In the genomic region with DNA sequence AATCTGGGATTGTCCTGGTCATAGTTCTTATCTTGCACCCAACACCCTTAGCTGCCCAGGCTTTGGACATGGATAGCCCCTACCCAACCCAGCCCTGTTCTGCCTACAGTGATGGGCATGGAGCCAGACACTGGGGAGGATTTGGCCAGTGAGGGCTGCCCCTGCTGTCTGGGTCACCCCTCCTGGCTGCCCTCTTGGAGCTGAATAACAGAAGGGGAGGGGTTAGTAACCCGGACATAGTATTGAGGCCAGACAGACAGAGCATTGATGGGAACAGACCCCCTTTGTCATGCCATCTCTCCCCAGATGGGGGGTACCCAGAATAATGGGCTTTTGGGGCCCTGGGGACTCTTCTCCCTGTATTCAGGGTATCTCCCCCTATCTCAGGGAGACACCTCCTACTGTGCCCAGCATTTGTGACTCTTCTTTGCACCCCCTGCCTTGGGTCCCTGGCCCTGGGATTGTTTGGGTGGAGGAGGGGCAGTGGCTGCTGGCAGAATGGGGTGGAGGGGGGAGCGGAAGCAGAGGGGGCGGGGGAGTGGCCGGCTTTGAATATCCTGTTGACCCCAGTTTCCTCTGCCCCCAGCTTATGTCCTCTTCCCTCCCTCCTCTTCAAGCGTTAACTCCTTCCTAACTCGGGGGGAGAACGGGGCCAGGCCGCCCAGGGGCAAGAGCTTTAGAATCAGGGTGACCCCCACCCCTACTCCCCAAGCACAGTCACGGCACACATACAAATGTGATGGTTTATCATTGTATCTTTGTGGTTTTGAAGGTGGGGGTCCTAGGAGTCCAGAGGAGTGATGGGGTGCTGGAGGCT, we compare ENCODE assay signal across 9 cellular contexts. TPM values are rescaled to one million over a fixed set of nuclear protein-coding genes. Genes with fewer than 3 reads are reported as not detected.
DNase-seq lines count a peak whose midpoint lies in the region; ATAC-seq, FAIRE-seq and TF ChIP-seq lines count a peak whose summit lies in the region.
"Had no signal": no experiment of that assay in that cellular context is flagged by ENCODE, and none has a peak within 500 bp of the region (broad histone marks: within the 10 kb centered on the region; RNA-seq: fewer than 3 reads in every experiment).

No MANE protein-coding gene starts in this region.

- peak overlapping the region; percentile 35 to 99 (median 96) for H3K27ac ChIP-seq in heart left ventricle
- peak overlapping the region; percentile 40 for H3K27ac ChIP-seq in naive thymus-derived CD4-positive, alpha-beta T cell (ENCODE audit: low read depth, low read length)

- TF ChIP-seq CTCF in heart left ventricle (IDR thresholded peaks at IDR 0.05), result no peak
- no peak for TF ChIP-seq CTCF in endothelial cell (IDR thresholded peaks at IDR 0.05; ENCODE audit: unreplicated experiment)

- no peaks in the 10 kb centered on the region for H3K27me3 ChIP-seq in heart left ventricle
- H3K27me3 ChIP-seq in naive thymus-derived CD4-positive, alpha-beta T cell (ENCODE audit: control insufficient read depth in 2 of 2, insufficient read depth in 2 of 2, low read length in 2 of 2), result no peaks in the 10 kb centered on the region

- FAIRE-seq in urothelium cell line (lab: Jason Lieb, UNC), result peak; percentile 40

- peaks cover 25% of the 10 kb centered on the region for H3K36me3 Mint-ChIP-seq in endothelial cell (ENCODE audit: low read depth, unreplicated experiment)
- H3K36me3 Mint-ChIP-seq in naive thymus-derived CD4-positive, alpha-beta T cell, result peaks cover 4 to 23% (median 5%) of the 10 kb centered on the region in 5 donors

- POLR2A ChIA-PET in naive thymus-derived CD4-positive, alpha-beta T cell (lab: Charles Lee), result interaction anchor here (0.6 to 34.9 kb wide), 3 partner anchors 12 to 70 kb away, joined by 3 to 742 read pairs (median 3); partner anchors contain the start of gene RARA

- H3K4me1 ChIP-seq in heart left ventricle, result peaks cover 35 to 96% (median 72%) of the 10 kb centered on the region in 12 donors
- peaks cover 48 to 56% of the 10 kb centered on the region in 2 donors for H3K4me1 ChIP-seq in naive thymus-derived CD4-positive, alpha-beta T cell (ENCODE audit: control insufficient read depth in 2 of 2, insufficient read depth in 2 of 2, low read length in 2 of 2)

- intact Hi-C loops in heart left ventricle (cut with DNase I) (loop anchor here in 4 of 10 donors (2.0 kb wide), 2 partner anchors 37 to 39 kb away; partner anchors contain the start of gene RARA (in 3 of the 4)), Right ventricle myocardium inferior (cut with DNase I) (loop anchor here (2.0 to 10.0 kb wide), 3 partner anchors 17 to 243 kb away; partner anchors contain the start of gene NR1D1)
- intact Hi-C loops in naive thymus-derived CD4-positive, alpha-beta T cell (cut with micrococcal nuclease), result no loop called here

- peaks cover 24% of the 10 kb centered on the region for H3K27me3 Mint-ChIP-seq in endothelial cell (ENCODE audit: unreplicated experiment)
- H3K27me3 Mint-ChIP-seq in naive thymus-derived CD4-positive, alpha-beta T cell, result no peaks in the 10 kb centered on the region

- CTCF ChIA-PET in naive thymus-derived CD4-positive, alpha-beta T cell (lab: Charles Lee), result interaction anchor here (1.2 to 11.9 kb wide), 2 partner anchors 43 to 55 kb away, joined by 3 to 233 read pairs; no protein-coding TSS in a partner anchor

- H3K4me3 Mint-ChIP-seq in endothelial cell (ENCODE audit: unreplicated experiment), result peak overlapping the region; percentile 73
- peak overlapping the region in 5 of 10 donors; percentile 32 to 71 (median 44) for H3K4me3 Mint-ChIP-seq in naive thymus-derived CD4-positive, alpha-beta T cell

- ATAC-seq in heart left ventricle (no peak), Right ventricle myocardium inferior (no peak), GM19455 (IDR thresholded peaks at IDR 0.05; ENCODE audit: unreplicated experiment) (no peak), GM18861 (IDR thresholded peaks at IDR 0.05; ENCODE audit: unreplicated experiment) (no peak)
- ATAC-seq in naive thymus-derived CD4-positive, alpha-beta T cell, result no peak

- TF ChIP-seq POLR2A in heart left ventricle (IDR thresholded peaks at IDR 0.05), result no peak

- H3K4me3 ChIP-seq in heart left ventricle, result peak overlapping the region in 9 of 12 donors; percentile 7 to 97 (median 25)
- H3K4me3 ChIP-seq in naive thymus-derived CD4-positive, alpha-beta T cell (ENCODE audit: low read length), result no peak overlapping the region

- no peaks in the 10 kb centered on the region for H3K9me3 ChIP-seq in heart left ventricle
- no peaks in the 10 kb centered on the region for H3K9me3 ChIP-seq in naive thymus-derived CD4-positive, alpha-beta T cell (ENCODE audit: control insufficient read depth in 2 of 3, low read length in 3 of 3)

- 27 to 46% (median 30%) methylated on average over 7 to 9 of the region's 9 CpGs for WGBS in heart left ventricle, 4 donors

- H3K4me1 Mint-ChIP-seq in endothelial cell (ENCODE audit: unreplicated experiment), result peaks cover 67% of the 10 kb centered on the region
- peaks cover 30 to 79% (median 55%) of the 10 kb centered on the region in 7 donors for H3K4me1 Mint-ChIP-seq in naive thymus-derived CD4-positive, alpha-beta T cell

- H3K36me3 ChIP-seq in heart left ventricle, result peaks cover 0 to 43% (median 32%) of the 10 kb centered on the region in 9 donors
- peaks cover 2 to 38% (median 4%) of the 10 kb centered on the region in 3 experiments for H3K36me3 ChIP-seq in naive thymus-derived CD4-positive, alpha-beta T cell (ENCODE audit: control insufficient read depth in 2 of 3, insufficient read depth in 3 of 3, low read length in 3 of 3)

- peak overlapping the region; percentile 98 for H3K27ac Mint-ChIP-seq in endothelial cell (ENCODE audit: unreplicated experiment)
- peak overlapping the region in 8 of 9 donors; percentile 38 to 86 (median 76) for H3K27ac Mint-ChIP-seq in naive thymus-derived CD4-positive, alpha-beta T cell

- DNase-seq in heart left ventricle (peak in 2 of 5 donors; percentile 63 to 69), Right ventricle myocardium inferior (ENCODE audit: missing footprints) (no peak), endothelial cell (ENCODE audit: low spot score) (no peak), urothelium cell line (ENCODE audit: low spot score) (no peak), AG08395 (ENCODE audit: low spot score) (no peak)
- DNase-seq in naive thymus-derived CD4-positive, alpha-beta T cell, result no peak
- DNase-seq: NK-92 treated with Interleukin-12 subunit alpha and Interleukin-12 subunit beta, amount 100 ng/mL, for 24 hours had no signal

- no peaks in the 10 kb centered on the region for H3K9me3 Mint-ChIP-seq in endothelial cell (ENCODE audit: unreplicated experiment)
- H3K9me3 Mint-ChIP-seq in naive thymus-derived CD4-positive, alpha-beta T cell, result no peaks in the 10 kb centered on the region

RNA-seq across cellular contexts. Expression of gene GJD3, which starts 17.0 kb away (rescaled TPM):
- total RNA-seq in heart left ventricle (1 to 10 TPM; 1.2 to 8.7 (median 2.2) TPM), Right ventricle myocardium inferior (0.92 TPM), endothelial cell (ENCODE audit: unreplicated experiment) (1.1 TPM)
- polyA plus RNA-seq in heart left ventricle, result under 1 TPM; 0.30 to 0.35 TPM
- under 1 TPM in 1 of 5 experiments, not detected in 4; 0.27 TPM for total RNA-seq in naive thymus-derived CD4-positive, alpha-beta T cell
- polyA plus RNA-seq in naive thymus-derived CD4-positive, alpha-beta T cell, result not detected

RNA-seq across cellular contexts. Expression of gene RARA, which starts 38.5 kb away (rescaled TPM):
- 10 to 100 TPM; 14.1 to 41.4 (median 19.4) TPM for total RNA-seq in heart left ventricle
- polyA plus RNA-seq in heart left ventricle, result 10 to 100 TPM; 15.5 to 22.0 TPM
- 17.9 TPM for total RNA-seq in Right ventricle myocardium inferior
- total RNA-seq in endothelial cell (ENCODE audit: unreplicated experiment), result 42.8 TPM
- 100 to 1,000 TPM in 1 of 5 experiments, 10 to 100 TPM in 4; 40.0 to 115 (median 43.8) TPM for total RNA-seq in naive thymus-derived CD4-positive, alpha-beta T cell
- 10 to 100 TPM in 1 of 2 donors, 1 to 10 TPM in 1; 6.7 to 16.5 TPM for polyA plus RNA-seq in naive thymus-derived CD4-positive, alpha-beta T cell

RNA-seq across cellular contexts. Expression of gene CDC6, which starts 59.8 kb away (rescaled TPM):
- 1 to 10 TPM in 2 of 9 donors, under 1 TPM in 7; 0.07 to 9.8 (median 0.69) TPM for total RNA-seq in heart left ventricle
- polyA plus RNA-seq in heart left ventricle, result 1 to 10 TPM in 1 of 2 donors, under 1 TPM in 1; 0.34 to 2.8 TPM
- 1.9 TPM for total RNA-seq in Right ventricle myocardium inferior
- 18.2 TPM for total RNA-seq in endothelial cell (ENCODE audit: unreplicated experiment)
- total RNA-seq in naive thymus-derived CD4-positive, alpha-beta T cell, result 10 to 100 TPM in 1 of 5 experiments, 1 to 10 TPM in 1, under 1 TPM in 3; 0.51 to 73.6 (median 0.85) TPM
- polyA plus RNA-seq in naive thymus-derived CD4-positive, alpha-beta T cell, result under 1 TPM; 0.09 to 0.24 TPM
